Comparison of ENCODE assay signal across 8 cellular contexts in the genomic region with DNA sequence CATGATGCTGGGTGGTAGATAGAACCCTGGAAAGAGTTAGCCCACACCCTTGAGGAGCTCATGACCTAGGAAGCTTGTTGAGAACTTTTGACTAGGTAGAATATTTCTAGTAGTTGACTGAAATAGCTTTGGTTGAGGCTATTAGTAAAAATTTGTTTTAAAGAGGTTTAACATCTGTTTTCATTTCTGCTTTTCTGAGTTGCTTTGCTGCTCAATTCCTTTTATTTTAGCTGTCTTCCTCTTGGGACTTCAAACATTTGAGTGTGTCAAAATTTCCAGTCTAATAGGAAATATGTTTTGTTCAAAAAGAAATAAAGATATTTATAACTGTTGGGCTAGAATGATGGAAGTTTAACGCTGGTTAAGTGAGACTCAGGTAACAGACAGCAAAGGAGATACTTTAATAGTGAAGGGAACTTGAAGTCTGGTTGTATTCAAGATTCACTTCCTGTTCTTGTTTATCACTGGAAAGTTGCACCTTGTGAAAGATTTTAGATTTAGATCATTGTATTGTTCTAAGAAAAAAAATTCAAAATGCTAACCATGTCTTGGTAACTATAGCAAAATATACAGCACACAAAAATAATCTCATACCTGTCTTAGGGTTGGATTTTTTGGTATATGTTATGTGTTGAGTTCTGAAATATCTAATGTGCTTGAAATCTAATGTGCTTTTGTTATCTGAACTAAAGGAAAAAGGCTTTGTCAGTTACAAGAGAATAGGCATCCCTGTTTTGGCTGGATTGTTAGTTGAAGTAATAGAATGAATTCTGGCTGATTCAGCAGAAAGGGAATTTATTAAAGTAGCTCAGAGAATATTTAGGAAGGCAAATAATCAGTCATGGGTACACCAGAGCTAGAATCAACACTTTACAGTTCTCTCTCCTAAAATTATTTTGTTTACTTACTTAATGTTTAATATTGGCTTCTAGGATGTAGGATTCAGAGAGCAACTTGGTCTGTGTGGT. TPM values are rescaled to one million over a fixed set of nuclear protein-coding genes. Genes with fewer than 3 reads are reported as not detected.
DNase-seq lines count a peak whose midpoint lies in the region; ATAC-seq, FAIRE-seq and TF ChIP-seq lines count a peak whose summit lies in the region.

No MANE protein-coding gene starts in this region.

- FAIRE-seq in endothelial cell of umbilical vein (lab: Jason Lieb, UNC), result peak; percentile 54

- H3K4me3 ChIP-seq in BLaER1 (no peak overlapping the region), endothelial cell of umbilical vein (replicated peaks in 1 of 3; ENCODE audit: insufficient read depth in 1 of 3, low read depth in 1 of 3, low read length in 3 of 3) (no peak overlapping the region)

- H3K9ac ChIP-seq in BLaER1 (0 out of 2 replicates have a peak overlapping the region, but pooled peaks have one; percentile 6), endothelial cell of umbilical vein (replicated peaks; ENCODE audit: extremely low read depth, insufficient read depth, low read length) (no peak overlapping the region)

- CTCF ChIA-PET in endothelial cell of umbilical vein (lab: Charles Lee), result interaction anchor here (0.8 to 2.2 kb wide), 2 partner anchors 13 to 154 kb away, joined by 3 to 10 read pairs; no protein-coding TSS in a partner anchor

- H3K9me3 Mint-ChIP-seq in stimulated activated effector memory CD8-positive, alpha-beta T cell treated with anti-CD3 and anti-CD28 coated beads, Interleukin-12 subunit alpha, Interleukin-12 subunit beta, amount 100 ng/mL, for 72 hours, result no peaks in the 10 kb centered on the region

- TF ChIP-seq POLR2A in endothelial cell of umbilical vein (IDR thresholded peaks at IDR 0.05; ENCODE audit: low read depth, low read length), result no peak

- ATAC-seq in GM19397 (IDR thresholded peaks at IDR 0.05; ENCODE audit: unreplicated experiment), result peak; percentile 60
- peak; percentile 70 for ATAC-seq in HG03378 (IDR thresholded peaks at IDR 0.05; ENCODE audit: unreplicated experiment)
- no peak for ATAC-seq in stimulated activated effector memory CD8-positive, alpha-beta T cell treated with anti-CD3 and anti-CD28 coated beads, Interleukin-12 subunit alpha, Interleukin-12 subunit beta, amount 100 ng/mL, for 72 hours

- H3K9me1 ChIP-seq in endothelial cell of umbilical vein (replicated peaks; ENCODE audit: control insufficient read depth, extremely low read depth, insufficient read depth, low read length), result no peaks in the 10 kb centered on the region

- intact Hi-C loops in endothelial cell of umbilical vein (cut with micrococcal nuclease), result no loop called here
- intact Hi-C loops in posterior cingulate gyrus (cut with DNase I), result no loop called here

- H3K9me3 ChIP-seq in BLaER1 (no peaks in the 10 kb centered on the region), endothelial cell of umbilical vein (replicated peaks; ENCODE audit: control insufficient read depth, insufficient read depth, low read length) (no peaks in the 10 kb centered on the region)

- DNase-seq in endothelial cell of umbilical vein (ENCODE audit: low read depth, low spot score), result no peak
- no peak for DNase-seq in stimulated activated effector memory CD8-positive, alpha-beta T cell treated with anti-CD3 and anti-CD28 coated beads, Interleukin-12 subunit alpha, Interleukin-12 subunit beta, amount 100 ng/mL, for 72 hours (ENCODE audit: low spot score in 2 of 2)
- no peak for DNase-seq in posterior cingulate gyrus
- DNase-seq in NCI-H510A treated with DMSO at 0.1 percent for 48 hours (lab: John Stamatoyannopoulos, UW), result no peak
- DNase-seq in NCI-H2029 (lab: John Stamatoyannopoulos, UW), result no peak

- no TSS peak for BruUV-seq in endothelial cell of umbilical vein (replicated peaks; lab: Mats Ljungman, UMichigan)

- no peak for TF ChIP-seq CTCF in endothelial cell of umbilical vein (IDR thresholded peaks at IDR 0.05; ENCODE audit: extremely low read depth in 1 of 2, insufficient read depth in 1 of 2, low read depth in 1 of 2, low read length in 2 of 2)

- H3K4me3 Mint-ChIP-seq in stimulated activated effector memory CD8-positive, alpha-beta T cell treated with anti-CD3 and anti-CD28 coated beads, Interleukin-12 subunit alpha, Interleukin-12 subunit beta, amount 100 ng/mL, for 72 hours, result no peak overlapping the region

- H3K36me3 ChIP-seq in BLaER1 (peaks cover 54% of the 10 kb centered on the region), endothelial cell of umbilical vein (ENCODE audit: control insufficient read depth in 2 of 2, extremely low read depth in 1 of 2, insufficient read depth in 2 of 2, low read length in 2 of 2) (no peaks in the 10 kb centered on the region)

- no peaks in the 10 kb centered on the region for H3K79me2 ChIP-seq in endothelial cell of umbilical vein (ENCODE audit: control insufficient read depth, insufficient read depth, low read length)

- H3K4me1 Mint-ChIP-seq in stimulated activated effector memory CD8-positive, alpha-beta T cell treated with anti-CD3 and anti-CD28 coated beads, Interleukin-12 subunit alpha, Interleukin-12 subunit beta, amount 100 ng/mL, for 72 hours, result peaks cover 91% of the 10 kb centered on the region

- POLR2A ChIA-PET in endothelial cell of umbilical vein (lab: Charles Lee), result no interaction called here

- H3K27me3 ChIP-seq in BLaER1 (no peaks in the 10 kb centered on the region), endothelial cell of umbilical vein (ENCODE audit: control insufficient read depth in 2 of 2, insufficient read depth in 2 of 2, low read length in 2 of 2) (no peaks in the 10 kb centered on the region)

- peaks cover 49% of the 10 kb centered on the region for H3K36me3 Mint-ChIP-seq in stimulated activated effector memory CD8-positive, alpha-beta T cell treated with anti-CD3 and anti-CD28 coated beads, Interleukin-12 subunit alpha, Interleukin-12 subunit beta, amount 100 ng/mL, for 72 hours

- H3K4me2 ChIP-seq in BLaER1, result peak overlapping the region; percentile 69
- H3K4me2 ChIP-seq in endothelial cell of umbilical vein (ENCODE audit: insufficient read depth, low read length), result no peak overlapping the region

- dilution Hi-C loops in endothelial cell of umbilical vein (cut with MboI; ENCODE audit: extremely low pct_ligation_motif_present, low sequenced_read_pairs), result no loop called here

- H4K20me1 ChIP-seq in BLaER1, result peaks cover 54% of the 10 kb centered on the region
- no peaks in the 10 kb centered on the region for H4K20me1 ChIP-seq in endothelial cell of umbilical vein (replicated peaks; ENCODE audit: control insufficient read depth, extremely low read depth, insufficient read depth, low read length)

- H3K27ac Mint-ChIP-seq in stimulated activated effector memory CD8-positive, alpha-beta T cell treated with anti-CD3 and anti-CD28 coated beads, Interleukin-12 subunit alpha, Interleukin-12 subunit beta, amount 100 ng/mL, for 72 hours, result no peak overlapping the region

- H3K4me1 ChIP-seq in BLaER1 (peaks cover 64% of the 10 kb centered on the region), endothelial cell of umbilical vein (ENCODE audit: control insufficient read depth, extremely low read depth, insufficient read depth, low read length) (no peaks in the 10 kb centered on the region)

- H3K27ac ChIP-seq in BLaER1 (peak overlapping the region; percentile 43), endothelial cell of umbilical vein (ENCODE audit: insufficient read depth, low read depth, low read length) (no peak overlapping the region)

- no peak overlapping the region for H2AFZ ChIP-seq in endothelial cell of umbilical vein (ENCODE audit: low read depth, low read length)

TF ChIP-seq in endothelial cell of umbilical vein, 7 proteins besides CTCF, POLR2A, EP300 and RAD21:
- no peak for TF ChIP-seq JUN (IDR thresholded peaks at IDR 0.05; ENCODE audit: borderline replicate concordance, insufficient read depth, insufficient read length, low read depth)
- no peak for TF ChIP-seq GATA2 (IDR thresholded peaks at IDR 0.05; ENCODE audit: insufficient read depth, insufficient read length, low read depth, low read length)
- no peak for TF ChIP-seq MYC (IDR thresholded peaks at IDR 0.05; ENCODE audit: low read depth, low read length)
- no peak for TF ChIP-seq EZH2 (IDR thresholded peaks at IDR 0.05; ENCODE audit: borderline replicate concordance, low read depth, low read length, severe bottlenecking)
- TF ChIP-seq, protein P1, sequence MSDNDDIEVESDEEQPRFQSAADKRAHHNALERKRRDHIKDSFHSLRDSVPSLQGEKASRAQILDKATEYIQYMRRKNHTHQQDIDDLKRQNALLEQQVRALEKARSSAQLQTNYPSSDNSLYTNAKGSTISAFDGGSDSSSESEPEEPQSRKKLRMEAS (IDR thresholded peaks at IDR 0.05; ENCODE audit: insufficient read depth, insufficient read length), result no peak
- no peak for TF ChIP-seq POLR2AphosphoS5 (IDR thresholded peaks at IDR 0.05; ENCODE audit: insufficient read depth, low read depth, low read length)
- TF ChIP-seq FOS (IDR thresholded peaks at IDR 0.05; ENCODE audit: borderline replicate concordance, insufficient read depth, low read length), result no peak

RNA-seq across cellular contexts. Expression of a gene that starts 24.4 kb away (rescaled TPM):
- not detected in 2 replicates for total RNA-seq in endothelial cell of umbilical vein
- polyA plus RNA-seq in endothelial cell of umbilical vein, result not detected in 2 replicates
- polyA plus RNA-seq in endothelial cell of umbilical vein (2011; cell fraction: cytosol; rRNA removed), result not detected in 2 replicates
- not detected in 2 replicates for polyA plus RNA-seq in endothelial cell of umbilical vein (2011; cell fraction: nucleus; rRNA removed)
- polyA plus RNA-seq in endothelial cell of umbilical vein (2012), result not detected in 2 replicates
- polyA minus RNA-seq in endothelial cell of umbilical vein, result not detected in 2 replicates
- polyA minus RNA-seq in endothelial cell of umbilical vein (2011; cell fraction: cytosol; rRNA and poly(A)+ RNA removed), result not detected
- not detected in 2 replicates for polyA minus RNA-seq in endothelial cell of umbilical vein (2011; cell fraction: nucleus; rRNA and poly(A)+ RNA removed)

RNA-seq across cellular contexts. Expression of a gene that starts 24.7 kb away (rescaled TPM):
- not detected in 2 replicates for total RNA-seq in endothelial cell of umbilical vein
- polyA plus RNA-seq in endothelial cell of umbilical vein, result 0.14 and 0.23 TPM in 2 replicates
- polyA plus RNA-seq in endothelial cell of umbilical vein (2011; cell fraction: cytosol; rRNA removed), result 0.27 and 0.72 TPM in 2 replicates
- polyA plus RNA-seq in endothelial cell of umbilical vein (2011; cell fraction: nucleus; rRNA removed), result 0.33 and 0.67 TPM in 2 replicates
- 0.15 and 0.16 TPM in 2 replicates for polyA plus RNA-seq in endothelial cell of umbilical vein (2012)
- 0.38 TPM in 1 of 2 replicates, not detected in the other for polyA minus RNA-seq in endothelial cell of umbilical vein
- polyA minus RNA-seq in endothelial cell of umbilical vein (2011; cell fraction: cytosol; rRNA and poly(A)+ RNA removed), result not detected
- 0.67 and 0.72 TPM in 2 replicates for polyA minus RNA-seq in endothelial cell of umbilical vein (2011; cell fraction: nucleus; rRNA and poly(A)+ RNA removed)
